Comparison of ENCODE assay signal across 24 cellular contexts in genomic region chr9:122223435-122223834, GRCh38. TPM values are rescaled to one million over a fixed set of nuclear protein-coding genes. Genes with fewer than 3 reads are reported as not detected.
"Had no signal": no experiment of that assay in that cellular context is flagged by ENCODE, and none has a peak within 500 bp of the region (broad histone marks: within the 10 kb centered on the region; RNA-seq: fewer than 3 reads in every experiment).

No MANE protein-coding gene starts in this region.

- ATAC-seq: activated CD4-positive, CD25-positive, alpha-beta regulatory T cell treated with anti-CD3 and anti-CD28 coated beads, Interleukin-2, amount 50 U/mL, for 24 hours; activated CD8-positive, alpha-beta T cell treated with anti-CD3 and anti-CD28 coated beads for 36 hours; activated T-cell treated with anti-CD3 and anti-CD28 coated beads, Interleukin-2, amount 50 U/mL, for 72 hours; PC-3; SK-N-SH treated with all-trans-retinoic acid at 6 μM for 48 hours had no signal

- H3K4me3 ChIP-seq: cardiac muscle cell, SJSA1 had no signal

- H3K27me3 ChIP-seq: SJSA1 had no signal

- H3K9me3 ChIP-seq: SJSA1 had no signal

- H3K27ac ChIP-seq: brain microvascular endothelial cell, cardiac muscle cell, SJSA1 had no signal

- DNase-seq: activated CD4-positive, alpha-beta T cell treated with anti-CD3 and anti-CD28 coated beads for 4 hours; activated CD8-positive, alpha-beta memory T cell treated with anti-CD3 and anti-CD28 coated beads, Interleukin-2, amount 50 U/mL, for 4 hours; activated CD8-positive, alpha-beta T cell treated with anti-CD3 and anti-CD28 coated beads for 36 hours; activated gamma-delta T cell treated with Interleukin-2 at 50 U/mL for 16 hours; activated naive CD4-positive, alpha-beta T cell treated with anti-CD3 and anti-CD28 coated beads, Interleukin-2, amount 10 ng/mL, durations not matched to agents 7 days and 5 days; activated naive CD8-positive, alpha-beta T cell treated with anti-CD3 and anti-CD28 coated beads for 36 hours; activated T-cell treated with anti-CD3 and anti-CD28 coated beads, Interleukin-2, amount 50 U/mL, for 72 hours; brain microvascular endothelial cell; NCI-H1048; NCI-H146; NCI-H187 treated with DMSO at 0.1 percent for 48 hours; NCI-H2081 treated with DMSO at 0.1 percent for 48 hours; NCI-H446; NCI-H524; PC-3; SHP77; SW 1271 had no signal

- H3K4me3 Mint-ChIP-seq: activated CD8-positive, alpha-beta T cell treated with anti-CD3 and anti-CD28 coated beads for 36 hours; activated naive CD4-positive, alpha-beta T cell treated with anti-CD3 and anti-CD28 coated beads, Interleukin-2, amount 10 ng/mL, durations not matched to agents 7 days and 5 days; activated naive CD8-positive, alpha-beta T cell treated with anti-CD3 and anti-CD28 coated beads for 36 hours; activated T-cell treated with anti-CD3 and anti-CD28 coated beads, Interleukin-2, amount 50 U/mL, for 72 hours had no signal

- H3K9me3 Mint-ChIP-seq: activated CD8-positive, alpha-beta T cell treated with anti-CD3 and anti-CD28 coated beads for 36 hours; activated naive CD4-positive, alpha-beta T cell treated with anti-CD3 and anti-CD28 coated beads, Interleukin-2, amount 10 ng/mL, durations not matched to agents 7 days and 5 days; activated T-cell treated with anti-CD3 and anti-CD28 coated beads, Interleukin-2, amount 50 U/mL, for 72 hours; activated T-helper 2 cell treated with anti-CD3 and anti-CD28 coated beads, Interferon-gamma antibody, Interleukin-2, Interleukin-4, amounts not matched to agents 10 μg/mL and 5 μg/mL and 100 μg/mL, durations not matched to agents 14 hours and 24 hours and 36 hours had no signal

- H3K27ac Mint-ChIP-seq: activated CD8-positive, alpha-beta T cell treated with anti-CD3 and anti-CD28 coated beads for 36 hours; activated naive CD4-positive, alpha-beta T cell treated with anti-CD3 and anti-CD28 coated beads, Interleukin-2, amount 10 ng/mL, durations not matched to agents 7 days and 5 days; activated T-cell treated with anti-CD3 and anti-CD28 coated beads, Interleukin-2, amount 50 U/mL, for 72 hours; activated T-helper 2 cell treated with anti-CD3 and anti-CD28 coated beads, Interferon-gamma antibody, Interleukin-2, Interleukin-4, amounts not matched to agents 10 μg/mL and 5 μg/mL and 100 μg/mL, durations not matched to agents 14 hours and 24 hours and 36 hours had no signal

- FAIRE-seq: RCC 7860 had no signal

- H3K36me3 Mint-ChIP-seq: activated naive CD4-positive, alpha-beta T cell treated with anti-CD3 and anti-CD28 coated beads, Interleukin-2, amount 10 ng/mL, durations not matched to agents 7 days and 5 days; activated naive CD8-positive, alpha-beta T cell treated with anti-CD3 and anti-CD28 coated beads for 36 hours had no signal

- H3K36me3 ChIP-seq: brain microvascular endothelial cell, cardiac muscle cell had no signal

RNA-seq across cellular contexts. Expression of gene LHX6, which starts 5.3 kb away (rescaled TPM):
- total RNA-seq: activated T-helper 2 cell treated with anti-CD3 and anti-CD28 coated beads, Interferon-gamma antibody, Interleukin-2, Interleukin-4, amounts not matched to agents 10 μg/mL and 5 μg/mL and 100 μg/mL, durations not matched to agents 14 hours and 24 hours and 36 hours; T-helper 1 cell treated with Interleukin-12 subunit alpha and Interleukin-12 subunit beta and Interleukin-4 antibody, amounts not matched to agents 30 ng/mL and 1 ng/mL, for 36 hours had no signal
- polyA plus RNA-seq: cardiac muscle cell had no signal
